In the genomic region with DNA sequence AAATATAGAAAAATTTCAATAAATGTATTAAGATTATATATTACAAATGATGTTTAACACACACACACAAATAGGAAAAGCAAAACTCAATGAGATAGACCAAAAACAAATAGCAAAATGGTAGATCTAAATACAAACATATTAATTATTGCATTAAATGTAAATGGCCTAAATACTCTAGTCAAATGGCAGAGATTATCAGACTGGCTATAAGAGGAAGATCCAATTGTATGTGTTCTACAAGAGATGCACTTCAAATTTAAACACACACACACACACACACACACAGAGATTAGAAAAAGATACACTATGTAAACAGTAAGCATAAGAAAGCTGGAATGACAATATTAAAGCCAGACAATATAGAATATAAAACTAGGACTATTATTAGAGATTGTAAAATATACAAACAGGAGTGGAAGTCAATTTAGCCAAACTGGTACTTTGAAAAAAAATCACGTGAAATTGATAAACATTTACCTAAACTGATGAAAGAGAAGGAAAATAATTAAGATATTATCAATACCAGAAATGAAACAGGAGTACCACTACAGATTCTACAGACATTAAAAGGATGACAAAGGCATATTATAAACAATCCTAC, we compare ENCODE assay signal across 31 cellular contexts.
"Had no signal": no experiment of that assay in that cellular context is flagged by ENCODE, and none has a peak within 500 bp of the region (broad histone marks: within the 10 kb centered on the region; RNA-seq: fewer than 3 reads in every experiment).

No MANE protein-coding gene starts in this region.

- DNase-seq: activated B cell treated with CpG ODN at 0.5 μM for 24 hours; activated CD4-positive, alpha-beta memory T cell treated with anti-CD3 and anti-CD28 coated beads for 36 hours; activated CD4-positive, alpha-beta T cell treated with anti-CD3 and anti-CD28 coated beads for 4 hours; activated CD4-positive, alpha-beta T cell treated with anti-CD3 and anti-CD28 coated beads, Interleukin-2, amount 10 ng/mL, durations not matched to agents 24 days and 14 days; activated CD4-positive, alpha-beta T cell treated with anti-CD3 and anti-CD28 coated beads, Interleukin-2, amount 50 U/mL, for 1 hour; activated CD4-positive, alpha-beta T cell treated with anti-CD3 and anti-CD28 coated beads, Interleukin-2, amount 50 U/mL, for 4 hours; activated CD4-positive, CD25-positive, alpha-beta regulatory T cell treated with anti-CD3 and anti-CD28 coated beads, Interleukin-2, amount 50 U/mL, for 72 hours; activated CD8-positive, alpha-beta memory T cell treated with anti-CD3 and anti-CD28 coated beads, Interleukin-2, amount 50 U/mL, for 4 hours; activated CD8-positive, alpha-beta T cell treated with anti-CD3 and anti-CD28 coated beads for 36 hours; activated effector memory CD4-positive, alpha-beta T cell treated with Interleukin-2 at 50 U/mL for 16 hours; activated gamma-delta T cell; activated naive CD4-positive, alpha-beta T cell treated with anti-CD3 and anti-CD28 coated beads, Interleukin-2, amount 10 ng/mL, durations not matched to agents 7 days and 5 days; activated naive CD4-positive, alpha-beta T cell treated with Interleukin-2 at 50 U/mL for 16 hours; activated naive CD8-positive, alpha-beta T cell treated with anti-CD3 and anti-CD28 coated beads, Interleukin-2, amount 10 ng/mL, durations not matched to agents 7 days and 5 days; activated naive CD8-positive, alpha-beta T cell treated with anti-CD3 and anti-CD28 coated beads, Interleukin-2, amount 50 U/mL, for 24 hours; activated T-cell treated with anti-CD3 and anti-CD28 coated beads for 4 hours; activated T-cell treated with anti-CD3 and anti-CD28 coated beads, Interleukin-2, amount 50 U/mL, for 1 hour; activated T-cell treated with anti-CD3 and anti-CD28 coated beads, Interleukin-2, amount 50 U/mL, for 4 hours; activated T-cell treated with anti-CD3 and anti-CD28 coated beads, Interleukin-2, amount 50 U/mL, for 72 hours; amniotic stem cell; aorta; body of pancreas; brain microvascular endothelial cell; central memory CD4-positive, alpha-beta T cell; T-helper 1 cell; T-helper 2 cell; T-helper 9 cell had no signal

- H3K27ac ChIP-seq: body of pancreas, brain microvascular endothelial cell, breast epithelium, VCaP had no signal

- H3K4me1 ChIP-seq: body of pancreas, breast epithelium had no signal

- ATAC-seq: activated CD8-positive, alpha-beta T cell treated with anti-CD3 and anti-CD28 coated beads for 36 hours; activated naive CD8-positive, alpha-beta T cell treated with anti-CD3 and anti-CD28 coated beads, Interleukin-2, amount 50 U/mL, for 24 hours; activated T-cell treated with anti-CD3 and anti-CD28 coated beads, Interleukin-2, amount 50 U/mL, for 4 hours; activated T-cell treated with anti-CD3 and anti-CD28 coated beads, Interleukin-2, amount 50 U/mL, for 72 hours; body of pancreas had no signal

- H3K36me3 ChIP-seq: brain microvascular endothelial cell, breast epithelium had no signal

- H3K4me3 ChIP-seq: body of pancreas, breast epithelium had no signal

- FAIRE-seq: astrocyte, TTC549 had no signal

- H3K9me3 ChIP-seq: body of pancreas had no signal

- H3K27me3 ChIP-seq: body of pancreas, brain microvascular endothelial cell had no signal
